10 cellular contexts compared by ENCODE assay signal in genomic region chr12:11576104-11576503, GRCh38.
DNase-seq lines count a peak whose midpoint lies in the region; ATAC-seq lines count a peak whose summit lies in the region.
"Had no signal": no experiment of that assay in that cellular context is flagged by ENCODE, and none has a peak within 500 bp of the region (broad histone marks: within the 10 kb centered on the region; RNA-seq: fewer than 3 reads in every experiment).

No MANE protein-coding gene starts in this region.

- no peaks in the 10 kb centered on the region for H3K36me3 ChIP-seq in mesendoderm (ENCODE audit: control insufficient read depth, insufficient read depth, low read length)

- peak overlapping the region; percentile 31 for H3K27ac Mint-ChIP-seq in activated naive CD4-positive, alpha-beta T cell treated with anti-CD3 and anti-CD28 coated beads, Interleukin-2, amount 50 U/mL, for 24 hours

- H3K4me3 ChIP-seq in mesendoderm (ENCODE audit: low read length): no peak overlapping the region
- H3K4me3 ChIP-seq: psoas muscle had no signal

- no peak overlapping the region for H3K23ac ChIP-seq in mesendoderm (ENCODE audit: low read length)

- no peak overlapping the region for H3K56ac ChIP-seq in mesendoderm (ENCODE audit: low read length)

- no peak overlapping the region for H3K9ac ChIP-seq in mesendoderm (ENCODE audit: low read length)

- H3K79me2 ChIP-seq in mesendoderm (ENCODE audit: control insufficient read depth, insufficient read depth, low read length): no peaks in the 10 kb centered on the region

- H2BK5ac ChIP-seq in mesendoderm (ENCODE audit: low read length): no peak overlapping the region

- no peak overlapping the region for H4K8ac ChIP-seq in mesendoderm (ENCODE audit: low read depth, low read length)

- no peaks in the 10 kb centered on the region for H3K9me3 Mint-ChIP-seq in activated naive CD4-positive, alpha-beta T cell treated with anti-CD3 and anti-CD28 coated beads, Interleukin-2, amount 50 U/mL, for 24 hours

- H3K36me3 Mint-ChIP-seq in activated naive CD4-positive, alpha-beta T cell treated with anti-CD3 and anti-CD28 coated beads, Interleukin-2, amount 50 U/mL, for 24 hours: no peaks in the 10 kb centered on the region

- no peaks in the 10 kb centered on the region for H3K79me1 ChIP-seq in mesendoderm (ENCODE audit: low read length)

- WGBS in mesendoderm (ENCODE audit: extremely low coverage, insufficient coverage, low lambda C conversion rate): no CpG with 5 or more reads among the region's 1 CpG

- H3K27me3 ChIP-seq in mesendoderm (ENCODE audit: insufficient read depth, low read length, poor library complexity): no peaks in the 10 kb centered on the region

- no peak overlapping the region for H3K4me2 ChIP-seq in mesendoderm (ENCODE audit: low read length)

- H2BK15ac ChIP-seq in mesendoderm (replicated peaks; ENCODE audit: low read depth): no peak overlapping the region

- H3K4me3 Mint-ChIP-seq in activated naive CD4-positive, alpha-beta T cell treated with anti-CD3 and anti-CD28 coated beads, Interleukin-2, amount 50 U/mL, for 24 hours: no peak overlapping the region

- H3K4ac ChIP-seq in mesendoderm (ENCODE audit: low read depth, low read length): no peak overlapping the region

- H2BK120ac ChIP-seq in mesendoderm (ENCODE audit: low read depth, low read length): no peak overlapping the region

- no peaks in the 10 kb centered on the region for H3K4me1 ChIP-seq in mesendoderm (ENCODE audit: control insufficient read depth, low read depth, low read length)
- H3K4me1 ChIP-seq: psoas muscle had no signal

- no peak overlapping the region for H4K5ac ChIP-seq in mesendoderm (ENCODE audit: low read length)

- DNase-seq in ELR (ENCODE audit: low read depth): peak; percentile 63
- peak; percentile 10 for DNase-seq in mesendoderm
- DNase-seq in putamen (ENCODE audit: low spot score): no peak
- DNase-seq in SKM-1 treated with dmso at 0.1 percent for 144 hours (lab: John Stamatoyannopoulos, UW; ENCODE audit: unreplicated experiment): no peak
- DNase-seq in COLO668 (lab: John Stamatoyannopoulos, UW; ENCODE audit: unreplicated experiment): no peak
- DNase-seq: activated CD4-positive, CD25-positive, alpha-beta regulatory T cell; psoas muscle had no signal

- no peaks in the 10 kb centered on the region for H3K4me1 Mint-ChIP-seq in activated naive CD4-positive, alpha-beta T cell treated with anti-CD3 and anti-CD28 coated beads, Interleukin-2, amount 50 U/mL, for 24 hours

- no peak overlapping the region for H2AK5ac ChIP-seq in mesendoderm (ENCODE audit: low read length)

- H3K27me3 Mint-ChIP-seq in activated naive CD4-positive, alpha-beta T cell treated with anti-CD3 and anti-CD28 coated beads, Interleukin-2, amount 50 U/mL, for 24 hours: no peaks in the 10 kb centered on the region

- no peak overlapping the region for H3K18ac ChIP-seq in mesendoderm (ENCODE audit: low read length)

- peak; percentile 41 for ATAC-seq in HG02973 (IDR thresholded peaks at IDR 0.05; ENCODE audit: unreplicated experiment)
- ATAC-seq in HG02763 (IDR thresholded peaks at IDR 0.05; ENCODE audit: unreplicated experiment): no peak
- ATAC-seq: psoas muscle had no signal

- H3K27ac ChIP-seq in mesendoderm (ENCODE audit: low read depth, low read length): no peak overlapping the region
- H3K27ac ChIP-seq: psoas muscle had no signal

Comparison
In these comparisons a context has a peak if more than half of its experiments do, and no peak if none do; other contexts are left out.
1. DNase-seq: peak in ELR (single experiment) and mesendoderm (single experiment); none in putamen (single experiment), SKM-1 treated with dmso at 0.1 percent for 144 hours (single experiment) and COLO668 (single experiment).